In genomic region chr12:25195056-25195971, GRCh38 we compare ENCODE assay signal across 8 cellular contexts. TPM values are rescaled to one million over a fixed set of nuclear protein-coding genes. Genes with fewer than 3 reads are reported as not detected.
DNase-seq lines count a peak whose midpoint lies in the region; ATAC-seq, FAIRE-seq and TF ChIP-seq lines count a peak whose summit lies in the region.

TSS of gene DNAI7 (minus strand) at chr12:25195160. CDS start at chr12:25195078, 82 bp downstream.
TSS of gene ETFRF1 (plus strand) at chr12:25195237. CDS start at chr12:25203957, 8,720 bp downstream.

- peak; percentile 94 for DNase-seq in Ammon's horn (ENCODE audit: low spot score)
- DNase-seq in NCI-H460 (ENCODE audit: extremely low read depth, low read depth) = peak; percentile 83
- peak; percentile 89 for DNase-seq in activated CD4-positive, alpha-beta T cell treated with anti-CD3 and anti-CD28 coated beads for 1 hour
- DNase-seq in cerebellum (ENCODE audit: low spot score) = peak; percentile 93
- DNase-seq in keratinocyte (ENCODE audit: low read depth, low spot score) = peak; percentile 36
- DNase-seq in stimulated activated CD4-positive, alpha-beta T cell treated with anti-CD3 and anti-CD28 coated beads, Interleukin-12 subunit alpha, Interleukin-12 subunit beta, amount 100 ng/mL, for 48 hours (ENCODE audit: low read depth in 2 of 3, low spot score in 1 of 3) = peak; percentile 87 to 97 (median 91)

- peak within 1 kb of the TSS; percentile 99 for H2AFZ ChIP-seq in keratinocyte (ENCODE audit: control insufficient read depth, low read length)

- H3K27me3 ChIP-seq in keratinocyte (ENCODE audit: control insufficient read depth, extremely low read depth, insufficient read depth, low read length) = no peaks in the 10 kb centered on the region

- no peaks in the 10 kb centered on the region for H3K79me2 ChIP-seq in keratinocyte (ENCODE audit: control insufficient read depth, insufficient read depth, low read length)

- H3K36me3 ChIP-seq in keratinocyte (ENCODE audit: control insufficient read depth in 2 of 2, extremely low read depth in 1 of 2, insufficient read depth in 2 of 2, low read length in 2 of 2) = no peaks in the 10 kb centered on the region

- dilution Hi-C loops in keratinocyte (cut with MboI; ENCODE audit: extremely low pct_ligation_motif_present, low sequenced_read_pairs) = no loop called here

- H3K4me1 ChIP-seq in keratinocyte (ENCODE audit: control insufficient read depth, extremely low read depth, insufficient read depth, low read length) = peaks cover 9% of the 10 kb centered on the region

- FAIRE-seq in keratinocyte (lab: Jason Lieb, UNC) = peak; percentile 13

- H3K4me2 ChIP-seq in keratinocyte (ENCODE audit: control insufficient read depth, extremely low read depth, insufficient read depth, low read depth, low read length) = peak within 1 kb of the TSS; percentile 99

- peak; percentile 98 for ATAC-seq in HG03432 (IDR thresholded peaks at IDR 0.05; ENCODE audit: unreplicated experiment)

- peak within 1 kb of the TSS; percentile 54 to 94 (median 92) for H3K4me3 ChIP-seq in keratinocyte (ENCODE audit: control insufficient read depth in 2 of 3, extremely low read depth in 1 of 3, insufficient read depth in 2 of 3, low read depth in 1 of 3, low read length in 3 of 3)

- H3K9ac ChIP-seq in keratinocyte (ENCODE audit: control insufficient read depth, extremely low read depth, insufficient read depth, low read length) = peak within 1 kb of the TSS; percentile 94

- H3K27ac ChIP-seq in keratinocyte (ENCODE audit: control insufficient read depth, insufficient read depth, low read length) = peak within 1 kb of the TSS; percentile 89

- TF ChIP-seq POLR2A in GM19193 (IDR thresholded peaks at IDR 0.05; ENCODE audit: extremely low read depth, insufficient read depth, insufficient read length) = peak; percentile 93

- TF ChIP-seq CTCF in keratinocyte (optimal IDR thresholded peaks at IDR 0.05 in 1 of 3, IDR thresholded peaks at IDR 0.05 in 1 of 3, conservative IDR thresholded peaks at IDR 0.05 in 1 of 3; ENCODE audit: extremely low read depth in 1 of 3, insufficient read depth in 2 of 3, low read length in 3 of 3) = no peak

- no peaks in the 10 kb centered on the region for H3K9me3 ChIP-seq in keratinocyte (ENCODE audit: control insufficient read depth, low read depth, low read length)

- H3K9me1 ChIP-seq in keratinocyte (ENCODE audit: control insufficient read depth, extremely low read depth, insufficient read depth, low read length) = no peaks in the 10 kb centered on the region

- no peaks in the 10 kb centered on the region for H4K20me1 ChIP-seq in keratinocyte (ENCODE audit: control insufficient read depth, extremely low read depth, insufficient read depth, low read length)

RNA-seq across cellular contexts. Expression of gene DNAI7, which starts in this region (rescaled TPM):
- total RNA-seq in NCI-H460 (2014; rRNA removed; shearing (Covaris generic)) = not detected in 2 replicates
- not detected in 2 replicates for polyA plus RNA-seq in NCI-H460 (2014; cell fraction: nucleus; rRNA removed)
- 5.2 TPM for total RNA-seq in cerebellum
- 0.02 to 0.10 TPM (median 0.05 TPM) in 3 replicates for polyA plus RNA-seq in keratinocyte
- 0.52 TPM for polyA plus RNA-seq in keratinocyte (2011; ENCODE audit: low read depth)
- 0.21 and 0.23 TPM in 2 replicates for polyA plus RNA-seq in keratinocyte (2011; cell fraction: cytosol; rRNA removed)
- polyA plus RNA-seq in keratinocyte (2011; cell fraction: nucleus; rRNA removed) = 0.15 and 0.18 TPM in 2 replicates
- 0.30 TPM in 1 of 2 replicates, not detected in the other for polyA plus RNA-seq in keratinocyte (2012; ENCODE audit: low replicate concordance)
- polyA minus RNA-seq in keratinocyte = 0.10 to 0.22 TPM in 2 of 3 replicates, not detected in the other
- not detected for polyA minus RNA-seq in keratinocyte (2011; cell fraction: cytosol; rRNA and poly(A)+ RNA removed)
- polyA minus RNA-seq in keratinocyte (2011; cell fraction: nucleus; rRNA and poly(A)+ RNA removed) = 0.47 TPM in 1 of 2 replicates, not detected in the other

RNA-seq across cellular contexts. Expression of gene ETFRF1, which starts in this region (rescaled TPM):
- 18.3 and 23.5 TPM in 2 replicates for total RNA-seq in NCI-H460 (2014; rRNA removed; shearing (Covaris generic))
- polyA plus RNA-seq in NCI-H460 (2014; cell fraction: nucleus; rRNA removed) = 3.8 and 13.9 TPM in 2 replicates
- total RNA-seq in cerebellum = 31.8 TPM
- 8.0 to 13.6 TPM (median 8.5 TPM) in 3 replicates for polyA plus RNA-seq in keratinocyte
- polyA plus RNA-seq in keratinocyte (2011; ENCODE audit: low read depth) = 8.8 TPM
- 10.6 and 19.8 TPM in 2 replicates for polyA plus RNA-seq in keratinocyte (2011; cell fraction: cytosol; rRNA removed)
- polyA plus RNA-seq in keratinocyte (2011; cell fraction: nucleus; rRNA removed) = 4.6 and 6.9 TPM in 2 replicates
- 7.7 and 9.7 TPM in 2 replicates for polyA plus RNA-seq in keratinocyte (2012; ENCODE audit: low replicate concordance)
- polyA minus RNA-seq in keratinocyte = 0.86 to 6.1 TPM in 2 of 3 replicates, not detected in the other
- polyA minus RNA-seq in keratinocyte (2011; cell fraction: cytosol; rRNA and poly(A)+ RNA removed) = 5.0 TPM
- polyA minus RNA-seq in keratinocyte (2011; cell fraction: nucleus; rRNA and poly(A)+ RNA removed) = 1.1 TPM in 2 replicates

Comparison
In these comparisons a context has a peak if more than half of its experiments do, and no peak if none do; other contexts are left out.
1. Peak in every context shown above with its lines: DNase-seq, ATAC-seq, H3K4me3 ChIP-seq and H3K27ac ChIP-seq.
2. DNase-seq: peak in every context shown above with its lines; median percentile 94 in Ammon's horn; 93 in cerebellum; 91 in stimulated activated CD4-positive, alpha-beta T cell treated with anti-CD3 and anti-CD28 coated beads, Interleukin-12 subunit alpha, Interleukin-12 subunit beta, amount 100 ng/mL, for 48 hours; 89 in activated CD4-positive, alpha-beta T cell treated with anti-CD3 and anti-CD28 coated beads for 1 hour; 83 in NCI-H460; 36 in keratinocyte.